In genomic region chr3:195704433-195704999, GRCh38 we compare ENCODE assay signal across 1 cellular context.
TF ChIP-seq lines count a peak whose summit lies in the region.

No MANE protein-coding gene starts in this region.

TF ChIP-seq in A549, 52 proteins besides CTCF, POLR2A, EP300 and RAD21 (continued from another document):
- TF ChIP-seq ELK1 (IDR thresholded peaks at IDR 0.05; ENCODE audit: low read depth, low read length) (no peak), CBX2 (IDR thresholded peaks at IDR 0.05; ENCODE audit: borderline replicate concordance, low read depth) (no peak), ZSCAN20 (CRISPR knock-in tag; IDR thresholded peaks at IDR 0.05) (no peak), HEYL (CRISPR knock-in tag; IDR thresholded peaks at IDR 0.05) (no peak), RARB (CRISPR knock-in tag; IDR thresholded peaks at IDR 0.05) (no peak), E2F6 (IDR thresholded peaks at IDR 0.05; ENCODE audit: borderline replicate concordance, low read depth) (no peak), MAX (IDR thresholded peaks at IDR 0.05) (no peak), NFE2L2 (conservative IDR thresholded peaks at IDR 0.05; ENCODE audit: low read length) (no peak), REST (IDR thresholded peaks at IDR 0.05) (no peak), SMC3 (IDR thresholded peaks at IDR 0.05) (no peak)
